In the genomic region with DNA sequence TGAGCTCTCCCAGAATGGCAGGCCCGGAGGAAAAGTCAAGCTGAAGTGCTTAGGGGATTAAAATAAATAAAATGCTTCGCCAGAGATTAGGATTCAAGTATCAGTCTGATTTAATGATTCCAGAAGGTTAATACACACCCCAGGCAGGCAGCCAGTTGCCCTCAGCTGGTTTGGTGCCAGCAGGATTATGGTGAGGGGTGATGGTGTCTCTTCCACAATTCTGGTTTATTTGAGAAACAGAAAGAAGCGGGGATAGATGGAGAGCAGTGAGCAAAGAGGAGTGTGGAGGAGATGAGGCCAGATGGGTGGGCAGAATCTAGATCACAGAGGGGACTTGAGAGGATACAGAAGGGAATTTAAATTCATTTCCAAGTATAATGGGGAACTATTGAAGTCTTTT, we compare ENCODE assay signal across 27 cellular contexts.
"Had no signal": no experiment of that assay in that cellular context is flagged by ENCODE, and none has a peak within 500 bp of the region (broad histone marks: within the 10 kb centered on the region; RNA-seq: fewer than 3 reads in every experiment).

No MANE protein-coding gene starts in this region.

- ATAC-seq: activated CD4-positive, alpha-beta T cell treated with anti-CD3 and anti-CD28 coated beads for 36 hours; activated CD8-positive, alpha-beta memory T cell treated with anti-CD3 and anti-CD28 coated beads, Interleukin-2, amount 10 ng/mL, durations not matched to agents 7 days and 5 days; activated CD8-positive, alpha-beta T cell treated with anti-CD3 and anti-CD28 coated beads, Interleukin-2, amount 10 ng/mL, durations not matched to agents 7 days and 5 days; effector memory CD8-positive, alpha-beta T cell; foreskin keratinocyte; gastrocnemius medialis; heart right ventricle had no signal

- H3K27me3 ChIP-seq: brain microvascular endothelial cell, esophagus muscularis mucosa, foreskin keratinocyte, gastrocnemius medialis, hepatocyte had no signal

- H3K36me3 ChIP-seq: brain microvascular endothelial cell, esophagus muscularis mucosa, gastrocnemius medialis, heart right ventricle had no signal

- DNase-seq: activated CD4-positive, alpha-beta memory T cell treated with anti-CD3 and anti-CD28 coated beads for 36 hours; activated CD4-positive, alpha-beta T cell treated with anti-CD3 and anti-CD28 coated beads for 36 hours; activated CD4-positive, alpha-beta T cell treated with anti-CD3 and anti-CD28 coated beads, Interleukin-2, amount 10 ng/mL, durations not matched to agents 24 days and 14 days; activated CD4-positive, CD25-positive, alpha-beta regulatory T cell; activated CD4-positive, CD25-positive, alpha-beta regulatory T cell treated with anti-CD3 and anti-CD28 coated beads, Interleukin-2, amount 50 U/mL, for 72 hours; activated CD8-positive, alpha-beta memory T cell treated with anti-CD3 and anti-CD28 coated beads, Interleukin-2, amount 10 ng/mL, durations not matched to agents 7 days and 5 days; activated CD8-positive, alpha-beta memory T cell treated with anti-CD3 and anti-CD28 coated beads, Interleukin-2, amount 50 U/mL, for 4 hours; activated CD8-positive, alpha-beta T cell treated with anti-CD3 and anti-CD28 coated beads, Interleukin-2, amount 10 ng/mL, durations not matched to agents 7 days and 5 days; activated gamma-delta T cell; activated naive CD4-positive, alpha-beta T cell; activated naive CD4-positive, alpha-beta T cell treated with anti-CD3 and anti-CD28 coated beads, Interleukin-2, amount 10 ng/mL, durations not matched to agents 7 days and 5 days; activated T-cell treated with anti-CD3 and anti-CD28 coated beads, Interleukin-2, amount 50 U/mL, for 1 hour; activated T-cell treated with anti-CD3 and anti-CD28 coated beads, Interleukin-2, amount 50 U/mL, for 48 hours; amniotic stem cell; anterior cingulate cortex; brain microvascular endothelial cell; cortex of kidney; dermis blood vessel endothelial cell; effector CD4-positive, alpha-beta T cell; effector memory CD8-positive, alpha-beta T cell; erythroblast; foreskin keratinocyte; gastrocnemius medialis; heart right ventricle; T-helper 2 cell had no signal

- H3K4me1 ChIP-seq: esophagus muscularis mucosa, foreskin keratinocyte, gastrocnemius medialis, heart right ventricle had no signal

- H3K4me3 ChIP-seq: esophagus muscularis mucosa, gastrocnemius medialis, heart right ventricle, hepatocyte had no signal

- H3K27ac ChIP-seq: brain microvascular endothelial cell, esophagus muscularis mucosa, foreskin keratinocyte, gastrocnemius medialis, heart right ventricle, hepatocyte had no signal

- H3K9me3 ChIP-seq: esophagus muscularis mucosa, gastrocnemius medialis had no signal
